In genomic region chr1:220673921-220674320, GRCh38 we compare ENCODE assay signal across 20 cellular contexts. TPM values are rescaled to one million over a fixed set of nuclear protein-coding genes. Genes with fewer than 3 reads are reported as not detected.
DNase-seq lines count a peak whose midpoint lies in the region; ATAC-seq and TF ChIP-seq lines count a peak whose summit lies in the region.
"Had no signal": no experiment of that assay in that cellular context is flagged by ENCODE, and none has a peak within 500 bp of the region (broad histone marks: within the 10 kb centered on the region; RNA-seq: fewer than 3 reads in every experiment).

No MANE protein-coding gene starts in this region.

- no peak for TF ChIP-seq CTCF in left ventricle myocardium inferior (IDR thresholded peaks at IDR 0.05; ENCODE audit: borderline replicate concordance)

- H3K4me1 ChIP-seq in left ventricle myocardium inferior: peaks cover 14% of the 10 kb centered on the region
- H3K4me1 ChIP-seq: A549; BLaER1 treated with 17β-estradiol and CSF1 and Interleukin-3, amounts not matched to agents 10 nM and 100 nM had no signal

- no peak overlapping the region for H3K4me3 ChIP-seq in left ventricle myocardium inferior
- H3K4me3 ChIP-seq: A549; BLaER1 treated with 17β-estradiol and CSF1 and Interleukin-3, amounts not matched to agents 10 nM and 100 nM; GM12878 had no signal

- peaks cover 21% of the 10 kb centered on the region for H3K9me3 ChIP-seq in left ventricle myocardium inferior (replicated peaks)

- no peaks in the 10 kb centered on the region for H3K27me3 ChIP-seq in left ventricle myocardium inferior (ENCODE audit: low read depth)
- H3K27me3 ChIP-seq: BLaER1 treated with 17β-estradiol and CSF1 and Interleukin-3, amounts not matched to agents 10 nM and 100 nM had no signal

- ATAC-seq in Right ventricle myocardium inferior (peak; percentile 57), left cardiac atrium (no peak), left ventricle myocardium superior (peak; percentile 77)
- ATAC-seq: A549; CD8-positive, alpha-beta T cell; GM12878 had no signal

- DNase-seq in Right ventricle myocardium inferior (ENCODE audit: missing footprints): no peak
- no peak for DNase-seq in left cardiac atrium
- DNase-seq in left ventricle myocardium superior: no peak
- no peak for DNase-seq in left ventricle myocardium inferior
- no peak for DNase-seq in COLO668 (lab: John Stamatoyannopoulos, UW; ENCODE audit: unreplicated experiment)
- DNase-seq: AML-193; CD4-positive, alpha-beta T cell; CD8-positive, alpha-beta T cell; COR-L47; DMS 273 treated with DMSO at 0.1 percent for 48 hours; DMS153; DMS53; DND-41; EL; GDM1 had no signal

- no peaks in the 10 kb centered on the region for H3K36me3 ChIP-seq in left ventricle myocardium inferior
- H3K36me3 ChIP-seq: BLaER1 treated with 17β-estradiol and CSF1 and Interleukin-3, amounts not matched to agents 10 nM and 100 nM had no signal

- intact Hi-C loops in Right ventricle myocardium inferior (cut with DNase I): no loop called here
- intact Hi-C loops in left cardiac atrium (cut with DNase I): no loop called here
- intact Hi-C loops in left ventricle myocardium superior (cut with micrococcal nuclease): no loop called here
- intact Hi-C loops in left ventricle myocardium inferior (cut with micrococcal nuclease): no loop called here

- H3K27ac ChIP-seq in left ventricle myocardium inferior (replicated peaks): no peak overlapping the region
- H3K27ac ChIP-seq: 22Rv1; A549; BLaER1 treated with 17β-estradiol and CSF1 and Interleukin-3, amounts not matched to agents 10 nM and 100 nM; C4-2B had no signal

RNA-seq across cellular contexts. Expression of gene C1orf115, which starts 16.2 kb away (rescaled TPM):
- total RNA-seq in Right ventricle myocardium inferior (22.4 TPM), left cardiac atrium (10 to 100 TPM; 22.9 to 31.2 TPM), left ventricle myocardium superior (22.7 TPM), left ventricle myocardium inferior (14.2 TPM)

Comparison
In these comparisons a context has a peak if more than half of its experiments do, and no peak if none do; other contexts are left out.
1. ATAC-seq: peak in Right ventricle myocardium inferior (single experiment) and left ventricle myocardium superior (single experiment); none in left cardiac atrium (0 of 2).